Comparison of ENCODE assay signal across 8 cellular contexts in the genomic region with DNA sequence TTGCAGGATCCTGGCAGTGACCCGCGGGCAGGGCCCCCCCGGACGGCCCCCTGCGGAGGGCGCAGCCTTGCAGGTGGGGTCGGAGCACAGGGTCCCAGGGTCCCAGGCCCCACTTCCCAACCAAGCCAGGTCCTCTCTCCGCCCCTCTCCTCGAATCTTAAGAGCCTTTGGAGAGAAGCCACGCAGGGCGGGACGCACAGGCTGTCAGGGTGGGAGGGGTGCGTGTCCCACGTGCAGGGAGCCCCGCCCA. TPM values are rescaled to one million over a fixed set of nuclear protein-coding genes. Genes with fewer than 3 reads are reported as not detected.
A peak's percentile ranks its signal among the peaks of the same experiment; 100 is the strongest.
DNase-seq lines count a peak whose midpoint lies in the region; TF ChIP-seq lines count a peak whose summit lies in the region.

No MANE protein-coding gene starts in this region.

- no peak overlapping the region for H3K9ac ChIP-seq in SK-N-MC (ENCODE audit: insufficient read length)

- DNase-seq in NCI-H2029 (lab: John Stamatoyannopoulos, UW) (peak; percentile 66), NCI-H2029 treated with DMSO at 0.1 percent for 48 hours (lab: John Stamatoyannopoulos, UW) (no peak), SK-N-MC (ENCODE audit: low read depth, low spot score) (no peak), tibial artery (peak in 1 of 2 donors; percentile 87), HFFc6 (no peak), GM10248 (ENCODE audit: extremely low spot score) (no peak), RKO (ENCODE audit: low spot score) (no peak)

- peaks cover 0 to 14% (median 11%) of the 10 kb centered on the region in 4 donors for H3K4me1 ChIP-seq in tibial artery

- no peaks in the 10 kb centered on the region for H3K9me3 ChIP-seq in SK-N-MC (ENCODE audit: low read depth, low read length)
- H3K9me3 ChIP-seq in iPS-18c (ENCODE audit: control insufficient read depth, insufficient read depth, low read length): no peaks in the 10 kb centered on the region
- H3K9me3 ChIP-seq in tibial artery: no peaks in the 10 kb centered on the region

- H3K4me3 ChIP-seq in SK-N-MC (peak overlapping the region; percentile 46), iPS-18c (ENCODE audit: insufficient read depth, low read depth, low read length) (0 out of 2 replicates have a peak overlapping the region, but pooled peaks have one; percentile 24), tibial artery (peak overlapping the region; percentile 19 to 22)

- CTCF ChIA-PET in GM10248 (lab: Yijun Ruan, JAX): interaction anchor here (1.3 to 7.5 kb wide), 7 partner anchors 10 to 199 kb away, joined by 3 to 76 read pairs (median 5); no protein-coding TSS in a partner anchor

- H3K27me3 ChIP-seq in tibial artery: peaks cover 0 to 72% of the 10 kb centered on the region in 2 donors

- H3K9me3 Mint-ChIP-seq in HFFc6: no peaks in the 10 kb centered on the region

- H3K36me3 ChIP-seq in SK-N-MC (ENCODE audit: insufficient read depth, low read length) (no peaks in the 10 kb centered on the region), tibial artery (no peaks in the 10 kb centered on the region)

- H3K4me1 Mint-ChIP-seq in HFFc6 (ENCODE audit: low read depth): peaks cover 4% of the 10 kb centered on the region; the same call in 1 of the 2 replicates

- TF ChIP-seq CTCF in tibial artery (IDR thresholded peaks at IDR 0.05): no peak
- no peak for TF ChIP-seq CTCF in HFFc6 (IDR thresholded peaks at IDR 0.05)
- no peak for TF ChIP-seq CTCF in GM10248 (IDR thresholded peaks at IDR 0.05; ENCODE audit: control extremely low read depth, extremely low read depth, low read depth, missing control alignments)

- intact Hi-C loops in tibial artery (cut with DNase I; ENCODE audit: low total_unique reads): no loop called here

- H3K27me3 Mint-ChIP-seq in HFFc6 (ENCODE audit: insufficient read depth): peaks cover 37% of the 10 kb centered on the region

- H3K27ac ChIP-seq in SK-N-MC (no peak overlapping the region), tibial artery (no peak overlapping the region)

- POLR2A ChIA-PET in GM10248 (lab: Yijun Ruan, JAX): interaction anchor here (0.5 kb wide), 1 partner anchor 10 kb away, joined by 3 read pairs; no protein-coding TSS in a partner anchor

- no peak overlapping the region for H3K4me3 Mint-ChIP-seq in HFFc6

- H3K27ac Mint-ChIP-seq in HFFc6: no peak overlapping the region

- H3K36me3 Mint-ChIP-seq in HFFc6 (ENCODE audit: low read depth): no peaks in the 10 kb centered on the region

RNA-seq across cellular contexts. Expression of a gene that starts 18.4 kb away (rescaled TPM):
- total RNA-seq in HFFc6 (2021; fragmentation: NEBNext Ultra II Directional; extraction: Animal tissue kit (Norgen Biotek cat#: 25700)): 1 to 10 TPM; 3.5 to 6.3 (median 5.6) TPM

RNA-seq across cellular contexts. Expression of a gene that starts 43.0 kb away (rescaled TPM):
- 10 to 100 TPM; 48.7 to 58.4 (median 54.8) TPM for total RNA-seq in HFFc6 (2021; fragmentation: NEBNext Ultra II Directional; extraction: Animal tissue kit (Norgen Biotek cat#: 25700))
